Comparison of ENCODE assay signal across 11 cellular contexts in the genomic region with DNA sequence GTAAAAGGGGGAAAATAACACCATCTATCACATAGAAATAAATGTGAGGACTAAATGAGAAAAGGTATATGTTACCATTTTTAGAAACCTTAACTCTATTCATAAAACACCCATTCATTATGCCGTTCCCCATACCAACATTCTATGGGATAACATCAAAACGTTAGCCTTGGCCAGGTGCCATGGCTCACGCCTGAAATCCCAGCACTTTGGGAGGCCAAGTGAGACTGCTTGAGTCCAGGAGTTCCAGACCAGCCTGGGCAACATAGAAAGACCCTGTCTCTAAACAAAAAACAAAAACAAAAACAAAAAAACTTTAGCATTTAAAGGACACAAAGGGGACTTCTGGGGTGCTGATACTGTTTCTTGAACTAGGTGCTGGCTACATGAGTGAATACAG. TPM values are rescaled to one million over a fixed set of nuclear protein-coding genes. Genes with fewer than 3 reads are reported as not detected.
DNase-seq lines count a peak whose midpoint lies in the region; ATAC-seq, FAIRE-seq and TF ChIP-seq lines count a peak whose summit lies in the region.
"Had no signal": no experiment of that assay in that cellular context is flagged by ENCODE, and none has a peak within 500 bp of the region (broad histone marks: within the 10 kb centered on the region; RNA-seq: fewer than 3 reads in every experiment).

No MANE protein-coding gene starts in this region.

- peak overlapping the region in 9 of 11 experiments; percentile 69 to 92 (median 86); a peak in 9 of 22 replicates for H3K9ac ChIP-seq in BLaER1 treated with 17β-estradiol and CSF1 and Interleukin-3, amounts not matched to agents 10 nM and 100 nM
- H3K9ac ChIP-seq in keratinocyte (ENCODE audit: control insufficient read depth, extremely low read depth, insufficient read depth, low read length) = no peak overlapping the region

- H3K27ac Mint-ChIP-seq in activated B cell treated with CpG ODN at 0.5 μM for 24 hours = peak overlapping the region; percentile 95

- FAIRE-seq in keratinocyte (lab: Jason Lieb, UNC) = no peak
- FAIRE-seq: urothelium cell line had no signal

- peaks cover 24 to 35% (median 29%) of the 10 kb centered on the region in 10 experiments for H3K4me1 ChIP-seq in BLaER1 treated with 17β-estradiol and CSF1 and Interleukin-3, amounts not matched to agents 10 nM and 100 nM
- no peaks in the 10 kb centered on the region for H3K4me1 ChIP-seq in HEK293 (ENCODE audit: control insufficient read depth, insufficient read depth, low read length)
- peaks cover 12% of the 10 kb centered on the region for H3K4me1 ChIP-seq in keratinocyte (ENCODE audit: control insufficient read depth, extremely low read depth, insufficient read depth, low read length)

- H3K79me2 ChIP-seq in keratinocyte (ENCODE audit: control insufficient read depth, insufficient read depth, low read length) = peaks cover 4% of the 10 kb centered on the region

- peaks cover 0 to under 1% (median 0%) of the 10 kb centered on the region in 11 experiments; a peak in 1 of 22 replicates for H3K36me3 ChIP-seq in BLaER1 treated with 17β-estradiol and CSF1 and Interleukin-3, amounts not matched to agents 10 nM and 100 nM
- H3K36me3 ChIP-seq in HEK293 (ENCODE audit: control insufficient read depth in 2 of 2, insufficient read depth in 1 of 2, low read length in 2 of 2) (no peaks in the 10 kb centered on the region; a peak in 1 of 3 replicates), keratinocyte (ENCODE audit: control insufficient read depth in 2 of 2, extremely low read depth in 1 of 2, insufficient read depth in 2 of 2, low read length in 2 of 2) (no peaks in the 10 kb centered on the region)

- H3K4me2 ChIP-seq in BLaER1 treated with 17β-estradiol and CSF1 and Interleukin-3, amounts not matched to agents 10 nM and 100 nM = peak overlapping the region; percentile 77 to 96 (median 86); a peak in 21 of 22 replicates
- peak overlapping the region; percentile 84 for H3K4me2 ChIP-seq in keratinocyte (ENCODE audit: control insufficient read depth, extremely low read depth, insufficient read depth, low read depth, low read length)

- no peak for ATAC-seq in activated B cell treated with CpG ODN at 0.5 μM for 24 hours (ENCODE audit: low read depth)
- no peak for ATAC-seq in GM19397 (IDR thresholded peaks at IDR 0.05; ENCODE audit: unreplicated experiment)
- ATAC-seq in HG02852 (IDR thresholded peaks at IDR 0.05; ENCODE audit: unreplicated experiment) = no peak
- ATAC-seq in GM18858 (IDR thresholded peaks at IDR 0.05; ENCODE audit: unreplicated experiment) = no peak

- H4K20me1 ChIP-seq in BLaER1 treated with 17β-estradiol and CSF1 and Interleukin-3, amounts not matched to agents 10 nM and 100 nM = peaks cover 0 to 15% (median 0%) of the 10 kb centered on the region in 11 experiments; a peak in 3 of 22 replicates
- no peaks in the 10 kb centered on the region for H4K20me1 ChIP-seq in keratinocyte (ENCODE audit: control insufficient read depth, extremely low read depth, insufficient read depth, low read length)

- no peak overlapping the region for H3K27ac ChIP-seq in BLaER1 treated with 17β-estradiol and CSF1 and Interleukin-3, amounts not matched to agents 10 nM and 100 nM
- no peak overlapping the region for H3K27ac ChIP-seq in HEK293 (ENCODE audit: extremely low read depth, low read depth, low read length)
- H3K27ac ChIP-seq in keratinocyte (ENCODE audit: control insufficient read depth, insufficient read depth, low read length) = no peak overlapping the region

- H2AFZ ChIP-seq in keratinocyte (ENCODE audit: control insufficient read depth, low read length) = no peak overlapping the region

- peak overlapping the region in 9 of 10 experiments; percentile 63 to 84 (median 75); a peak in 13 of 20 replicates for H3K4me3 ChIP-seq in BLaER1 treated with 17β-estradiol and CSF1 and Interleukin-3, amounts not matched to agents 10 nM and 100 nM
- H3K4me3 ChIP-seq in HEK293 (ENCODE audit: low read depth, low read length) = no peak overlapping the region
- H3K4me3 ChIP-seq in keratinocyte (ENCODE audit: control insufficient read depth in 2 of 3, extremely low read depth in 1 of 3, insufficient read depth in 2 of 3, low read depth in 1 of 3, low read length in 3 of 3) = no peak overlapping the region

- H3K27me3 Mint-ChIP-seq in activated B cell treated with CpG ODN at 0.5 μM for 24 hours = no peaks in the 10 kb centered on the region

- no peaks in the 10 kb centered on the region for H3K27me3 ChIP-seq in BLaER1 treated with 17β-estradiol and CSF1 and Interleukin-3, amounts not matched to agents 10 nM and 100 nM
- H3K27me3 ChIP-seq in keratinocyte (ENCODE audit: control insufficient read depth, extremely low read depth, insufficient read depth, low read length) = no peaks in the 10 kb centered on the region

- CTCF ChIA-PET in HEK293 (lab: Yijun Ruan, JAX) = interaction anchor here (0.7 to 1.1 kb wide), 2 partner anchors 12 to 113 kb away, joined by 3 read pairs; no protein-coding TSS in a partner anchor
- CTCF ChIA-PET in activated B cell treated with CpG ODN at 0.5 μM for 24 hours (lab: Charles Lee) = no interaction called here

- H3K9me3 ChIP-seq in BLaER1 treated with 17β-estradiol and CSF1 and Interleukin-3, amounts not matched to agents 10 nM and 100 nM (replicated peaks in 1 of 11) = no peaks in the 10 kb centered on the region
- H3K9me3 ChIP-seq in HEK293 (ENCODE audit: control insufficient read depth, insufficient read depth, low read depth, low read length) (no peaks in the 10 kb centered on the region), keratinocyte (ENCODE audit: control insufficient read depth, low read depth, low read length) (no peaks in the 10 kb centered on the region)

- intact Hi-C loops in activated B cell treated with CpG ODN at 0.5 μM for 24 hours (cut with micrococcal nuclease) = loop anchor here (10.0 kb wide), 1 partner anchor 1789 kb away; no protein-coding TSS in a partner anchor
- intact Hi-C loops in posterior cingulate gyrus (cut with DNase I) = loop anchor here (5.0 kb wide), 1 partner anchor 33 kb away; no protein-coding TSS in a partner anchor

- DNase-seq in activated B cell treated with CpG ODN at 0.5 μM for 24 hours (no peak), keratinocyte (ENCODE audit: low read depth, low spot score) (no peak), posterior cingulate gyrus (no peak)
- DNase-seq: head of caudate nucleus, NCI-H2029 treated with DMSO at 0.1 percent for 48 hours had no signal

- peaks cover 4% of the 10 kb centered on the region for H3K36me3 Mint-ChIP-seq in activated B cell treated with CpG ODN at 0.5 μM for 24 hours (ENCODE audit: low read depth)

- dilution Hi-C loops in keratinocyte (cut with MboI; ENCODE audit: extremely low pct_ligation_motif_present, low sequenced_read_pairs) = no loop called here

- no peaks in the 10 kb centered on the region for H3K9me3 Mint-ChIP-seq in activated B cell treated with CpG ODN at 0.5 μM for 24 hours

- H3K4me1 Mint-ChIP-seq in activated B cell treated with CpG ODN at 0.5 μM for 24 hours = peaks cover 15% of the 10 kb centered on the region

- no peaks in the 10 kb centered on the region for H3K9me1 ChIP-seq in keratinocyte (ENCODE audit: control insufficient read depth, extremely low read depth, insufficient read depth, low read length)

- H3K4me3 Mint-ChIP-seq in activated B cell treated with CpG ODN at 0.5 μM for 24 hours = no peak overlapping the region

- POLR2A ChIA-PET in HEK293 (lab: Yijun Ruan, JAX) (interaction anchor here (0.6 kb wide), 1 partner anchor 86 kb away, joined by 3 read pairs; no protein-coding TSS in a partner anchor), activated B cell treated with CpG ODN at 0.5 μM for 24 hours (lab: Charles Lee) (interaction anchor here (0.7 to 3.0 kb wide), 3 partner anchors 33 to 159 kb away, joined by 3 to 29 read pairs (median 21); a partner anchor contains a TSS)

- no peak for TF ChIP-seq CTCF in HEK293 (tag by site-specific recombination; IDR thresholded peaks at IDR 0.05)
- no peak for TF ChIP-seq CTCF in activated B cell treated with CpG ODN at 0.5 μM for 24 hours (IDR thresholded peaks at IDR 0.05)
- no peak for TF ChIP-seq CTCF in keratinocyte (optimal IDR thresholded peaks at IDR 0.05 in 1 of 3, IDR thresholded peaks at IDR 0.05 in 1 of 3, conservative IDR thresholded peaks at IDR 0.05 in 1 of 3; ENCODE audit: extremely low read depth in 1 of 3, insufficient read depth in 2 of 3, low read length in 3 of 3)

RNA-seq across cellular contexts. Expression of a gene that starts 1.3 kb away (rescaled TPM):
- 14.7 and 15.3 TPM in 2 replicates for total RNA-seq in activated B cell treated with CpG ODN at 0.5 μM for 24 hours
- polyA plus RNA-seq in keratinocyte = 33.6 to 48.0 TPM (median 39.0 TPM) in 3 replicates
- 5.7 TPM for polyA plus RNA-seq in keratinocyte (2011; ENCODE audit: low read depth)
- 18.5 and 39.1 TPM in 2 replicates for polyA plus RNA-seq in keratinocyte (2011; cell fraction: cytosol; rRNA removed)
- polyA plus RNA-seq in keratinocyte (2011; cell fraction: nucleus; rRNA removed) = 59.2 and 66.1 TPM in 2 replicates
- 9.7 and 14.0 TPM in 2 replicates for polyA plus RNA-seq in keratinocyte (2012; ENCODE audit: low replicate concordance)
- 20.9 to 35.4 TPM (median 33.6 TPM) in 3 replicates for polyA minus RNA-seq in keratinocyte
- 13.0 TPM for polyA minus RNA-seq in keratinocyte (2011; cell fraction: cytosol; rRNA and poly(A)+ RNA removed)
- 19.5 and 31.1 TPM in 2 replicates for polyA minus RNA-seq in keratinocyte (2011; cell fraction: nucleus; rRNA and poly(A)+ RNA removed)

RNA-seq across cellular contexts. Expression of a gene that starts 28.6 kb away (rescaled TPM):
- total RNA-seq in activated B cell treated with CpG ODN at 0.5 μM for 24 hours = 4.0 and 4.2 TPM in 2 replicates
- polyA plus RNA-seq in keratinocyte = 0.70 to 2.6 TPM (median 1.0 TPM) in 3 replicates
- polyA plus RNA-seq in keratinocyte (2011; ENCODE audit: low read depth) = 1.1 TPM
- polyA plus RNA-seq in keratinocyte (2011; cell fraction: cytosol; rRNA removed) = 2.3 and 2.8 TPM in 2 replicates
- 7.3 and 7.5 TPM in 2 replicates for polyA plus RNA-seq in keratinocyte (2011; cell fraction: nucleus; rRNA removed)
- 4.1 and 5.0 TPM in 2 replicates for polyA plus RNA-seq in keratinocyte (2012; ENCODE audit: low replicate concordance)
- polyA minus RNA-seq in keratinocyte = 1.3 to 6.2 TPM (median 1.7 TPM) in 3 replicates
- 2.3 TPM for polyA minus RNA-seq in keratinocyte (2011; cell fraction: cytosol; rRNA and poly(A)+ RNA removed)
- polyA minus RNA-seq in keratinocyte (2011; cell fraction: nucleus; rRNA and poly(A)+ RNA removed) = 2.6 and 3.6 TPM in 2 replicates

Comparison
In these comparisons a context has a peak if more than half of its experiments do, and no peak if none do; other contexts are left out.
1. H3K4me3 ChIP-seq: peak in BLaER1 treated with 17β-estradiol and CSF1 and Interleukin-3, amounts not matched to agents 10 nM and 100 nM (9 of 10); none in HEK293 (single experiment) and keratinocyte (0 of 3).